Comparison of ENCODE assay signal across 1 cellular context in the genomic region with DNA sequence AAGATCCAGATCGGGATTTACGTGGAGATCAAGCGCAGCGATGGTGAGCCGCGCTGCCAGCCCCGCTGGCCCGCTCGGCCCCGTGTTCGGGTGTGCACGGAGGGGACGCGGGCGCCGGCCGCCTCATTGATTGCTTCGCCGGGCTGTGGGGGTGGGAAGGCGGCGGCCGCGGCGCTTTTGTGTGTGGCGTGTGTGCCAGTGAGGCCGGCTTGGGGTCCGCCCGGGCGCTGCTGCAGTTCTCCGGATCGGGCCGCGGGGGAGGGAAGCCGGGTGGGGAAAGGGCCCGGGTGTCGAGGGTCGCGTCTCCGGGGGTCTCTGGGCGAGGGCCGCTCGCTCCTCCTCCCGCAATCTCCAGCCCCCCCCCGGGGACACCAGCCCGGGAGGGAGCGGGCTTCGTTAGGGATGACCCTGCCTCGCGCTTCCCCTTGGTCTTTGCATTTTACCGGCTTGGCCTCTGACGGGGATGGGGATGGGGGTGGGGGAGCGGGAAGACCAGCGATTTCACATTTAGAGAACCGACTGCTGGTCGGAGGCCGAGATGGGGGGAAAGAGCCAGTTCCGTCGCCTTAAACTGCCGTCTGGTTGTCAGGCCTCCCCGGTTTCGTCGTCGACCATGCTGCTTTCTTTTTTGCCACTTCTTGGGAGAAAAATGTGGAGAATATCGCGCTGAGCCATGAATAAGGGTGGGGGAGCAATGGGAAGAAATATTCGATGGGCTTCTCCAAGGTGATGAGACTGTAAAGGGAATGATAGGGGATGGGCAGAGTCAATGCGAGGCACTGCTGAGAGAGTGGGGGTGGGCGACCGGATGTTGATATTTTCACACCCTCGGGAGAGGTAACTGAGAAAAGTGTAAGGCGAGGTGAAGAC.
A peak's percentile ranks its signal among the peaks of the same experiment; 100 is the strongest.
TF ChIP-seq lines count a peak whose summit lies in the region.

No MANE protein-coding gene starts in this region.

TF ChIP-seq in K562, 482 proteins besides CTCF, POLR2A, EP300 and RAD21 (continued from another document and continues in another):
- TF ChIP-seq, protein P1, sequence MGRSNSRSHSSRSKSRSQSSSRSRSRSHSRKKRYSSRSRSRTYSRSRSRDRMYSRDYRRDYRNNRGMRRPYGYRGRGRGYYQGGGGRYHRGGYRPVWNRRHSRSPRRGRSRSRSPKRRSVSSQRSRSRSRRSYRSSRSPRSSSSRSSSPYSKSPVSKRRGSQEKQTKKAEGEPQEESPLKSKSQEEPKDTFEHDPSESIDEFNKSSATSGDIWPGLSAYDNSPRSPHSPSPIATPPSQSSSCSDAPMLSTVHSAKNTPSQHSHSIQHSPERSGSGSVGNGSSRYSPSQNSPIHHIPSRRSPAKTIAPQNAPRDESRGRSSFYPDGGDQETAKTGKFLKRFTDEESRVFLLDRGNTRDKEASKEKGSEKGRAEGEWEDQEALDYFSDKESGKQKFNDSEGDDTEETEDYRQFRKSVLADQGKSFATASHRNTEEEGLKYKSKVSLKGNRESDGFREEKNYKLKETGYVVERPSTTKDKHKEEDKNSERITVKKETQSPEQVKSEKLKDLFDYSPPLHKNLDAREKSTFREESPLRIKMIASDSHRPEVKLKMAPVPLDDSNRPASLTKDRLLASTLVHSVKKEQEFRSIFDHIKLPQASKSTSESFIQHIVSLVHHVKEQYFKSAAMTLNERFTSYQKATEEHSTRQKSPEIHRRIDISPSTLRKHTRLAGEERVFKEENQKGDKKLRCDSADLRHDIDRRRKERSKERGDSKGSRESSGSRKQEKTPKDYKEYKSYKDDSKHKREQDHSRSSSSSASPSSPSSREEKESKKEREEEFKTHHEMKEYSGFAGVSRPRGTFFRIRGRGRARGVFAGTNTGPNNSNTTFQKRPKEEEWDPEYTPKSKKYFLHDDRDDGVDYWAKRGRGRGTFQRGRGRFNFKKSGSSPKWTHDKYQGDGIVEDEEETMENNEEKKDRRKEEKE (IDR thresholded peaks at IDR 0.05; ENCODE audit: borderline replicate concordance in 1 of 2, control insufficient read depth in 1 of 2, low read depth in 2 of 2, low read length in 1 of 2): no peak
- no peak for TF ChIP-seq GTF2A2 (tag; IDR thresholded peaks at IDR 0.05)
- no peak for TF ChIP-seq CHD4 (IDR thresholded peaks at IDR 0.05; ENCODE audit: insufficient read depth, insufficient replicate concordance, low read depth, low read length, poor library complexity, severe bottlenecking)
- peak; percentile 88 for TF ChIP-seq RBFOX2 (IDR thresholded peaks at IDR 0.05; ENCODE audit: low read depth, low read length)
- no peak for TF ChIP-seq TGIF2 (CRISPR knock-in tag; IDR thresholded peaks at IDR 0.05)
- TF ChIP-seq ZNF696 (CRISPR knock-in tag; conservative IDR thresholded peaks at IDR 0.05): no peak
- TF ChIP-seq, protein P2, sequence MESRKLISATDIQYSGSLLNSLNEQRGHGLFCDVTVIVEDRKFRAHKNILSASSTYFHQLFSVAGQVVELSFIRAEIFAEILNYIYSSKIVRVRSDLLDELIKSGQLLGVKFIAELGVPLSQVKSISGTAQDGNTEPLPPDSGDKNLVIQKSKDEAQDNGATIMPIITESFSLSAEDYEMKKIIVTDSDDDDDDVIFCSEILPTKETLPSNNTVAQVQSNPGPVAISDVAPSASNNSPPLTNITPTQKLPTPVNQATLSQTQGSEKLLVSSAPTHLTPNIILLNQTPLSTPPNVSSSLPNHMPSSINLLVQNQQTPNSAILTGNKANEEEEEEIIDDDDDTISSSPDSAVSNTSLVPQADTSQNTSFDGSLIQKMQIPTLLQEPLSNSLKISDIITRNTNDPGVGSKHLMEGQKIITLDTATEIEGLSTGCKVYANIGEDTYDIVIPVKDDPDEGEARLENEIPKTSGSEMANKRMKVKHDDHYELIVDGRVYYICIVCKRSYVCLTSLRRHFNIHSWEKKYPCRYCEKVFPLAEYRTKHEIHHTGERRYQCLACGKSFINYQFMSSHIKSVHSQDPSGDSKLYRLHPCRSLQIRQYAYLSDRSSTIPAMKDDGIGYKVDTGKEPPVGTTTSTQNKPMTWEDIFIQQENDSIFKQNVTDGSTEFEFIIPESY (CRISPR knock-in tag; IDR thresholded peaks at IDR 0.05): no peak
- TF ChIP-seq POLR2B (IDR thresholded peaks at IDR 0.05; ENCODE audit: low read depth, partially characterized antibody): peak; percentile 27
- TF ChIP-seq ZNF507 (tag; conservative IDR thresholded peaks at IDR 0.05): no peak
- no peak for TF ChIP-seq NRF1 (conservative IDR thresholded peaks at IDR 0.05 in 1 of 2, IDR thresholded peaks at IDR 0.05 in 1 of 2)
- no peak for TF ChIP-seq ZNF282 (CRISPR knock-in tag; IDR thresholded peaks at IDR 0.05)
- no peak for TF ChIP-seq LARP7 (IDR thresholded peaks at IDR 0.05)
- no peak for TF ChIP-seq IRF2 (CRISPR knock-in tag; IDR thresholded peaks at IDR 0.05)
- TF ChIP-seq ZNF551 (CRISPR knock-in tag; IDR thresholded peaks at IDR 0.05): no peak
- no peak for TF ChIP-seq ZNF146 (CRISPR knock-in tag; IDR thresholded peaks at IDR 0.05; ENCODE audit: unreplicated experiment)
- TF ChIP-seq, protein P3, sequence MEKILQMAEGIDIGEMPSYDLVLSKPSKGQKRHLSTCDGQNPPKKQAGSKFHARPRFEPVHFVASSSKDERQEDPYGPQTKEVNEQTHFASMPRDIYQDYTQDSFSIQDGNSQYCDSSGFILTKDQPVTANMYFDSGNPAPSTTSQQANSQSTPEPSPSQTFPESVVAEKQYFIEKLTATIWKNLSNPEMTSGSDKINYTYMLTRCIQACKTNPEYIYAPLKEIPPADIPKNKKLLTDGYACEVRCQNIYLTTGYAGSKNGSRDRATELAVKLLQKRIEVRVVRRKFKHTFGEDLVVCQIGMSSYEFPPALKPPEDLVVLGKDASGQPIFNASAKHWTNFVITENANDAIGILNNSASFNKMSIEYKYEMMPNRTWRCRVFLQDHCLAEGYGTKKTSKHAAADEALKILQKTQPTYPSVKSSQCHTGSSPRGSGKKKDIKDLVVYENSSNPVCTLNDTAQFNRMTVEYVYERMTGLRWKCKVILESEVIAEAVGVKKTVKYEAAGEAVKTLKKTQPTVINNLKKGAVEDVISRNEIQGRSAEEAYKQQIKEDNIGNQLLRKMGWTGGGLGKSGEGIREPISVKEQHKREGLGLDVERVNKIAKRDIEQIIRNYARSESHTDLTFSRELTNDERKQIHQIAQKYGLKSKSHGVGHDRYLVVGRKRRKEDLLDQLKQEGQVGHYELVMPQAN (IDR thresholded peaks at IDR 0.05; ENCODE audit: borderline replicate concordance): peak; percentile 40
- TF ChIP-seq L3MBTL2 (IDR thresholded peaks at IDR 0.05): peak; percentile 78
- TF ChIP-seq RUNX1 (IDR thresholded peaks at IDR 0.05; ENCODE audit: low read depth): no peak
- TF ChIP-seq, protein P4, sequence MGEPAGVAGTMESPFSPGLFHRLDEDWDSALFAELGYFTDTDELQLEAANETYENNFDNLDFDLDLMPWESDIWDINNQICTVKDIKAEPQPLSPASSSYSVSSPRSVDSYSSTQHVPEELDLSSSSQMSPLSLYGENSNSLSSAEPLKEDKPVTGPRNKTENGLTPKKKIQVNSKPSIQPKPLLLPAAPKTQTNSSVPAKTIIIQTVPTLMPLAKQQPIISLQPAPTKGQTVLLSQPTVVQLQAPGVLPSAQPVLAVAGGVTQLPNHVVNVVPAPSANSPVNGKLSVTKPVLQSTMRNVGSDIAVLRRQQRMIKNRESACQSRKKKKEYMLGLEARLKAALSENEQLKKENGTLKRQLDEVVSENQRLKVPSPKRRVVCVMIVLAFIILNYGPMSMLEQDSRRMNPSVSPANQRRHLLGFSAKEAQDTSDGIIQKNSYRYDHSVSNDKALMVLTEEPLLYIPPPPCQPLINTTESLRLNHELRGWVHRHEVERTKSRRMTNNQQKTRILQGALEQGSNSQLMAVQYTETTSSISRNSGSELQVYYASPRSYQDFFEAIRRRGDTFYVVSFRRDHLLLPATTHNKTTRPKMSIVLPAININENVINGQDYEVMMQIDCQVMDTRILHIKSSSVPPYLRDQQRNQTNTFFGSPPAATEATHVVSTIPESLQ (CRISPR knock-in tag; IDR thresholded peaks at IDR 0.05): no peak
- no peak for TF ChIP-seq GATA2 (CRISPR knock-in tag; IDR thresholded peaks at IDR 0.05)
- TF ChIP-seq PTBP1 (IDR thresholded peaks at IDR 0.05; ENCODE audit: low read depth, low read length): no peak
- no peak for TF ChIP-seq RBM15 (IDR thresholded peaks at IDR 0.05; ENCODE audit: insufficient read depth, low read length)
- TF ChIP-seq NFXL1 (CRISPR knock-in tag; IDR thresholded peaks at IDR 0.05): no peak
- no peak for TF ChIP-seq CSDE1 (IDR thresholded peaks at IDR 0.05)
- no peak for TF ChIP-seq ZNF668 (CRISPR knock-in tag; IDR thresholded peaks at IDR 0.05)
- TF ChIP-seq FIP1L1 (IDR thresholded peaks at IDR 0.05; ENCODE audit: low read depth, low read length, poor library complexity, severe bottlenecking): peak; percentile 36
- TF ChIP-seq ZNF140 (CRISPR knock-in tag; IDR thresholded peaks at IDR 0.05): no peak
- TF ChIP-seq ZNF184 (CRISPR knock-in tag; IDR thresholded peaks at IDR 0.05): no peak
- TF ChIP-seq CC2D1A (IDR thresholded peaks at IDR 0.05): 0 out of 2 replicates have a peak, but pooled peaks have one; percentile 57
- no peak for TF ChIP-seq ZC3H4 (CRISPR knock-in tag; IDR thresholded peaks at IDR 0.05; ENCODE audit: borderline replicate concordance)
- no peak for TF ChIP-seq PHF8 (IDR thresholded peaks at IDR 0.05; ENCODE audit: borderline replicate concordance, low read length)
- TF ChIP-seq SAFB (IDR thresholded peaks at IDR 0.05; ENCODE audit: borderline replicate concordance, low read depth, low read length): 0 out of 2 replicates have a peak, but pooled peaks have one; percentile 28
- no peak for TF ChIP-seq E2F3 (CRISPR knock-in tag; IDR thresholded peaks at IDR 0.05)
- TF ChIP-seq, protein P5, sequence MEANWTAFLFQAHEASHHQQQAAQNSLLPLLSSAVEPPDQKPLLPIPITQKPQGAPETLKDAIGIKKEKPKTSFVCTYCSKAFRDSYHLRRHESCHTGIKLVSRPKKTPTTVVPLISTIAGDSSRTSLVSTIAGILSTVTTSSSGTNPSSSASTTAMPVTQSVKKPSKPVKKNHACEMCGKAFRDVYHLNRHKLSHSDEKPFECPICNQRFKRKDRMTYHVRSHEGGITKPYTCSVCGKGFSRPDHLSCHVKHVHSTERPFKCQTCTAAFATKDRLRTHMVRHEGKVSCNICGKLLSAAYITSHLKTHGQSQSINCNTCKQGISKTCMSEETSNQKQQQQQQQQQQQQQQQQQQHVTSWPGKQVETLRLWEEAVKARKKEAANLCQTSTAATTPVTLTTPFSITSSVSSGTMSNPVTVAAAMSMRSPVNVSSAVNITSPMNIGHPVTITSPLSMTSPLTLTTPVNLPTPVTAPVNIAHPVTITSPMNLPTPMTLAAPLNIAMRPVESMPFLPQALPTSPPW (CRISPR knock-in tag; IDR thresholded peaks at IDR 0.05): peak; percentile 81
- TF ChIP-seq, protein P6, sequence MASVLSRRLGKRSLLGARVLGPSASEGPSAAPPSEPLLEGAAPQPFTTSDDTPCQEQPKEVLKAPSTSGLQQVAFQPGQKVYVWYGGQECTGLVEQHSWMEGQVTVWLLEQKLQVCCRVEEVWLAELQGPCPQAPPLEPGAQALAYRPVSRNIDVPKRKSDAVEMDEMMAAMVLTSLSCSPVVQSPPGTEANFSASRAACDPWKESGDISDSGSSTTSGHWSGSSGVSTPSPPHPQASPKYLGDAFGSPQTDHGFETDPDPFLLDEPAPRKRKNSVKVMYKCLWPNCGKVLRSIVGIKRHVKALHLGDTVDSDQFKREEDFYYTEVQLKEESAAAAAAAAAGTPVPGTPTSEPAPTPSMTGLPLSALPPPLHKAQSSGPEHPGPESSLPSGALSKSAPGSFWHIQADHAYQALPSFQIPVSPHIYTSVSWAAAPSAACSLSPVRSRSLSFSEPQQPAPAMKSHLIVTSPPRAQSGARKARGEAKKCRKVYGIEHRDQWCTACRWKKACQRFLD (CRISPR knock-in tag; IDR thresholded peaks at IDR 0.05): no peak
- no peak for TF ChIP-seq GTF2E2 (tag; IDR thresholded peaks at IDR 0.05)
- TF ChIP-seq XRCC4 (IDR thresholded peaks at IDR 0.05; ENCODE audit: extremely low read depth, insufficient read depth, insufficient read length): no peak
- TF ChIP-seq DNMT1 (IDR thresholded peaks at IDR 0.05): no peak
- TF ChIP-seq, protein P7, sequence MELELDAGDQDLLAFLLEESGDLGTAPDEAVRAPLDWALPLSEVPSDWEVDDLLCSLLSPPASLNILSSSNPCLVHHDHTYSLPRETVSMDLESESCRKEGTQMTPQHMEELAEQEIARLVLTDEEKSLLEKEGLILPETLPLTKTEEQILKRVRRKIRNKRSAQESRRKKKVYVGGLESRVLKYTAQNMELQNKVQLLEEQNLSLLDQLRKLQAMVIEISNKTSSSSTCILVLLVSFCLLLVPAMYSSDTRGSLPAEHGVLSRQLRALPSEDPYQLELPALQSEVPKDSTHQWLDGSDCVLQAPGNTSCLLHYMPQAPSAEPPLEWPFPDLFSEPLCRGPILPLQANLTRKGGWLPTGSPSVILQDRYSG (tag; conservative IDR thresholded peaks at IDR 0.05; ENCODE audit: low read depth): no peak
- no peak for TF ChIP-seq NCOA6 (IDR thresholded peaks at IDR 0.05)
- no peak for TF ChIP-seq PHTF2 (CRISPR knock-in tag; IDR thresholded peaks at IDR 0.05)
- TF ChIP-seq, protein P8, sequence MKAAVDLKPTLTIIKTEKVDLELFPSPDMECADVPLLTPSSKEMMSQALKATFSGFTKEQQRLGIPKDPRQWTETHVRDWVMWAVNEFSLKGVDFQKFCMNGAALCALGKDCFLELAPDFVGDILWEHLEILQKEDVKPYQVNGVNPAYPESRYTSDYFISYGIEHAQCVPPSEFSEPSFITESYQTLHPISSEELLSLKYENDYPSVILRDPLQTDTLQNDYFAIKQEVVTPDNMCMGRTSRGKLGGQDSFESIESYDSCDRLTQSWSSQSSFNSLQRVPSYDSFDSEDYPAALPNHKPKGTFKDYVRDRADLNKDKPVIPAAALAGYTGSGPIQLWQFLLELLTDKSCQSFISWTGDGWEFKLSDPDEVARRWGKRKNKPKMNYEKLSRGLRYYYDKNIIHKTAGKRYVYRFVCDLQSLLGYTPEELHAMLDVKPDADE (conservative IDR thresholded peaks at IDR 0.05; ENCODE audit: control insufficient read depth, low read depth, low read length): no peak
- peak; percentile 1 for TF ChIP-seq SAP30 (IDR thresholded peaks at IDR 0.05; ENCODE audit: borderline replicate concordance, insufficient read depth, low read depth, low read length, poor library complexity, severe bottlenecking)
- TF ChIP-seq CBFA2T2 (conservative IDR thresholded peaks at IDR 0.05): no peak; the same call in 1 of the 2 replicates
- TF ChIP-seq, protein P9, sequence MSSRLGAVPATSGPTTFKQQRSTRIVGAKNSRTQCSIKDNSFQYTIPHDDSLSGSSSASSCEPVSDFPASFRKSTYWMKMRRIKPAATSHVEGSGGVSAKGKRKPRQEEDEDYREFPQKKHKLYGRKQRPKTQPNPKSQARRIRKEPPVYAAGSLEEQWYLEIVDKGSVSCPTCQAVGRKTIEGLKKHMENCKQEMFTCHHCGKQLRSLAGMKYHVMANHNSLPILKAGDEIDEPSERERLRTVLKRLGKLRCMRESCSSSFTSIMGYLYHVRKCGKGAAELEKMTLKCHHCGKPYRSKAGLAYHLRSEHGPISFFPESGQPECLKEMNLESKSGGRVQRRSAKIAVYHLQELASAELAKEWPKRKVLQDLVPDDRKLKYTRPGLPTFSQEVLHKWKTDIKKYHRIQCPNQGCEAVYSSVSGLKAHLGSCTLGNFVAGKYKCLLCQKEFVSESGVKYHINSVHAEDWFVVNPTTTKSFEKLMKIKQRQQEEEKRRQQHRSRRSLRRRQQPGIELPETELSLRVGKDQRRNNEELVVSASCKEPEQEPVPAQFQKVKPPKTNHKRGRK (tag; IDR thresholded peaks at IDR 0.05): no peak
- TF ChIP-seq FOXK2 (conservative IDR thresholded peaks at IDR 0.05 in 1 of 2, IDR thresholded peaks at IDR 0.05 in 1 of 2; ENCODE audit: low read depth in 2 of 2): peak; percentile 75 to 76
- 0 out of 2 replicates have a peak, but pooled peaks have one; percentile 12 for TF ChIP-seq OTX1 (CRISPR knock-in tag; IDR thresholded peaks at IDR 0.05)
- TF ChIP-seq DPF2 (IDR thresholded peaks at IDR 0.05): no peak
- TF ChIP-seq SMARCA4 (IDR thresholded peaks at IDR 0.05): 0 out of 2 replicates have a peak, but pooled peaks have one; percentile 15
- 0 out of 2 replicates have a peak, but pooled peaks have one; percentile 18 for TF ChIP-seq PML (IDR thresholded peaks at IDR 0.05; ENCODE audit: low read length)
